In genomic region chr7:158384746-158385145, GRCh38 we compare ENCODE assay signal across 18 cellular contexts.
"Had no signal": no experiment of that assay in that cellular context is flagged by ENCODE, and none has a peak within 500 bp of the region (broad histone marks: within the 10 kb centered on the region; RNA-seq: fewer than 3 reads in every experiment).

No MANE protein-coding gene starts in this region.

- H3K4me1 ChIP-seq: breast epithelium, heart left ventricle, right atrium auricular region, tibial artery had no signal

- H3K27me3 ChIP-seq: right atrium auricular region had no signal

- H3K27ac Mint-ChIP-seq: activated CD4-positive, alpha-beta T cell treated with anti-CD3 and anti-CD28 coated beads, Interleukin-2, amount 10 ng/mL, durations not matched to agents 24 days and 14 days; activated CD8-positive, alpha-beta T cell treated with anti-CD3 and anti-CD28 coated beads, Interleukin-2, amount 10 ng/mL, durations not matched to agents 7 days and 5 days; activated naive CD4-positive, alpha-beta T cell treated with anti-CD3 and anti-CD28 coated beads, Interleukin-2, amount 50 U/mL, for 24 hours; activated T-cell treated with anti-CD3 and anti-CD28 coated beads, Interleukin-2, amount 50 U/mL, for 24 hours; activated T-helper 2 cell treated with anti-CD3 and anti-CD28 coated beads, Interferon-gamma antibody, Interleukin-2, Interleukin-4, amounts not matched to agents 10 μg/mL and 5 μg/mL and 100 μg/mL, durations not matched to agents 14 hours and 24 hours and 36 hours; progenitor cell of endocrine pancreas had no signal

- H3K36me3 ChIP-seq: breast epithelium, heart left ventricle, right atrium auricular region, tibial artery had no signal

- H3K4me3 Mint-ChIP-seq: activated CD4-positive, alpha-beta T cell treated with anti-CD3 and anti-CD28 coated beads, Interleukin-2, amount 10 ng/mL, durations not matched to agents 24 days and 14 days; activated CD8-positive, alpha-beta T cell treated with anti-CD3 and anti-CD28 coated beads, Interleukin-2, amount 10 ng/mL, durations not matched to agents 7 days and 5 days; activated naive CD4-positive, alpha-beta T cell treated with anti-CD3 and anti-CD28 coated beads, Interleukin-2, amount 50 U/mL, for 24 hours; activated T-cell treated with anti-CD3 and anti-CD28 coated beads, Interleukin-2, amount 50 U/mL, for 24 hours had no signal

- H3K9me3 ChIP-seq: heart left ventricle, right atrium auricular region, tibial artery had no signal

- H3K4me1 Mint-ChIP-seq: activated CD4-positive, alpha-beta T cell treated with anti-CD3 and anti-CD28 coated beads, Interleukin-2, amount 10 ng/mL, durations not matched to agents 24 days and 14 days; activated naive CD4-positive, alpha-beta T cell treated with anti-CD3 and anti-CD28 coated beads, Interleukin-2, amount 50 U/mL, for 24 hours had no signal

- DNase-seq: activated CD4-positive, alpha-beta T cell treated with anti-CD3 and anti-CD28 coated beads, Interleukin-2, amount 10 ng/mL, durations not matched to agents 24 days and 14 days; activated CD4-positive, CD25-positive, alpha-beta regulatory T cell; activated CD8-positive, alpha-beta T cell treated with anti-CD3 and anti-CD28 coated beads, Interleukin-2, amount 10 ng/mL, durations not matched to agents 7 days and 5 days; activated T-cell treated with anti-CD3 and anti-CD28 coated beads, Interleukin-2, amount 50 U/mL, for 24 hours; cortex of kidney; erythroblast; heart left ventricle; left ventricle myocardium superior; occipital lobe; stimulated activated naive CD8-positive, alpha-beta T cell treated with anti-CD3 and anti-CD28 coated beads, Interleukin-15, Interleukin-2, amounts not matched to agents 100 U/mL and 50 U/mL, for 24 hours; substantia nigra; T-helper 9 cell; tibial artery had no signal

- ATAC-seq: activated CD8-positive, alpha-beta T cell treated with anti-CD3 and anti-CD28 coated beads, Interleukin-2, amount 10 ng/mL, durations not matched to agents 7 days and 5 days; heart left ventricle; left ventricle myocardium superior; stimulated activated naive CD8-positive, alpha-beta T cell treated with anti-CD3 and anti-CD28 coated beads, Interleukin-15, Interleukin-2, amounts not matched to agents 100 U/mL and 50 U/mL, for 24 hours had no signal

- H3K9me3 Mint-ChIP-seq: activated CD4-positive, alpha-beta T cell treated with anti-CD3 and anti-CD28 coated beads, Interleukin-2, amount 10 ng/mL, durations not matched to agents 24 days and 14 days; activated naive CD4-positive, alpha-beta T cell treated with anti-CD3 and anti-CD28 coated beads, Interleukin-2, amount 50 U/mL, for 24 hours had no signal

- H3K4me3 ChIP-seq: breast epithelium, heart left ventricle, right atrium auricular region, tibial artery had no signal

- H3K36me3 Mint-ChIP-seq: activated naive CD4-positive, alpha-beta T cell treated with anti-CD3 and anti-CD28 coated beads, Interleukin-2, amount 50 U/mL, for 24 hours had no signal

- H3K27ac ChIP-seq: breast epithelium, heart left ventricle, right atrium auricular region, tibial artery had no signal

- H3K27me3 Mint-ChIP-seq: activated CD4-positive, alpha-beta T cell treated with anti-CD3 and anti-CD28 coated beads, Interleukin-2, amount 10 ng/mL, durations not matched to agents 24 days and 14 days had no signal
